Comparison of ENCODE assay signal across 8 cellular contexts in the genomic region with DNA sequence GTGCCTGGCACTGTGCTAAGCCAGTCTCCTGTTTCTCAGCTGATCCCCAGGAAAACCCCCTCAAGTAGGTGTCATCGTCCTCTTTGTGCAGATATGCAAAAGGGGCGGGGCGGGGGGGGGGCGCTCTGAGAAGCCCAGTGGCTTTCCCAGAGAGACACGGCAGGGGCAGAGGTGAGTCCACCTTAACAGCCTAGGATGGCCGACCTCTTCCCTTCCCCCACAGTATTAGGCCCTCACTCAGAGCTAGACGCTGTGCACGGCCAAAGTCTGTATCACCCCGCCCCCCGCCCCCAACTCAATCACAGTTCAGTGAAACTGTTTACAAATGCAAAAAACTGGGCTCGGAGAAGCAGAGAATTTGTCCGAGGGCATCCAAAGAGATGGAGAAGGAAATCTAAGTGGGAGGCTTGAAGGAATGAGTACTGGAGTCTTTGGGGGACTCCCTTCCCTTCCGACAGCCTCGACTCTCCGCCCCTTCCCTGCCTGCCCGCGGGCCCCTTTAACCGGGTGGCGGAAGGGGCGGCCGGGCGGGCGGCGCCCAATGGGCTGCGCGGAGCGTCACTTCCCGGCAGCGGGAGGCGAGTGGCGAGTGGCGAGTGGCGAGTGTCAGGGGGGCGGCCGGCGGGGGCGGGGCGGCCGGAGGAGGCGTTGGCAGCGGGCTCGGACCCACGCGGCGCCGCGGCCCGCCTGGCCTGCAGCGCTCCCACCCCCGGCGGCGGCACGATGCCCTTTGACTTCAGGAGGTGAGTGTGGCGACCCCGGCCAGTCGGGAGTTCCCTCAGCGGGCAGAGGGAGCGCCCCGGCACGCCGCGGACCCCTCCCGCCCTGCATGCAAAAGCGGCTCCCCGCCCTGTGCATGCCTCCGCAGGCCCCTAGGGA. TPM values are rescaled to one million over a fixed set of nuclear protein-coding genes. Genes with fewer than 3 reads are reported as not detected.
A peak's percentile ranks its signal among the peaks of the same experiment; 100 is the strongest.
DNase-seq lines count a peak whose midpoint lies in the region; ATAC-seq and TF ChIP-seq lines count a peak whose summit lies in the region.

A gene with protein sequence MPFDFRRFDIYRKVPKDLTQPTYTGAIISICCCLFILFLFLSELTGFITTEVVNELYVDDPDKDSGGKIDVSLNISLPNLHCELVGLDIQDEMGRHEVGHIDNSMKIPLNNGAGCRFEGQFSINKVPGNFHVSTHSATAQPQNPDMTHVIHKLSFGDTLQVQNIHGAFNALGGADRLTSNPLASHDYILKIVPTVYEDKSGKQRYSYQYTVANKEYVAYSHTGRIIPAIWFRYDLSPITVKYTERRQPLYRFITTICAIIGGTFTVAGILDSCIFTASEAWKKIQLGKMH (plus strand): TSS at position 561 of the 879 bp plus-strand sequence. CDS start 163 bp downstream, at position 724.

- H3K36me3 ChIP-seq in CD4-positive, alpha-beta memory T cell (ENCODE audit: insufficient read depth, low read length), result no peaks in the 10 kb centered on the region
- H3K36me3 ChIP-seq in PC-3 (ENCODE audit: low read depth, low read length) (no peaks in the 10 kb centered on the region), mucosa of rectum (ENCODE audit: control insufficient read depth in 2 of 2, insufficient read depth in 2 of 2, low read length in 2 of 2) (no peaks in the 10 kb centered on the region)

- CTCF ChIA-PET in CD4-positive, alpha-beta memory T cell (lab: Charles Lee; ENCODE audit: partially characterized antibody), result interaction anchor here (1.2 kb wide), 1 partner anchor 63 kb away, joined by 3 read pairs; a partner anchor contains a TSS
- CTCF ChIA-PET in PC-3 (lab: Charles Lee), result no interaction called here

- no peak for TF ChIP-seq CTCF in PC-3 (conservative IDR thresholded peaks at IDR 0.05; ENCODE audit: low read depth, low read length)

- H3K4me3 Mint-ChIP-seq in CD4-positive, alpha-beta memory T cell, result peak within 1 kb of the TSS; percentile 90 to 96 (median 92)
- peak within 1 kb of the TSS; percentile 84 for H3K4me3 Mint-ChIP-seq in activated T-cell treated with anti-CD3 and anti-CD28 coated beads, Interleukin-2, amount 50 U/mL, for 4 hours

- intact Hi-C loops in CD4-positive, alpha-beta memory T cell (cut with micrococcal nuclease), result loop anchor here (1.0 to 10.0 kb wide), 4 partner anchors 57 to 117 kb away; no protein-coding TSS in a partner anchor
- intact Hi-C loops in PC-3 (cut with micrococcal nuclease), result no loop called here

- H3K4me3 ChIP-seq in CD4-positive, alpha-beta memory T cell (ENCODE audit: low read length in 2 of 2), result peak within 1 kb of the TSS; percentile 63 to 69
- H3K4me3 ChIP-seq in PC-3 (ENCODE audit: low read length) (peak within 1 kb of the TSS; percentile 92), mucosa of rectum (ENCODE audit: low read length in 2 of 2) (peak within 1 kb of the TSS; percentile 87)

- peak within 1 kb of the TSS; percentile 82 for H3K27ac ChIP-seq in CD4-positive, alpha-beta memory T cell (ENCODE audit: low read depth, low read length)
- peak within 1 kb of the TSS; percentile 61 for H3K27ac ChIP-seq in PC-3 (ENCODE audit: low read length)
- peak within 1 kb of the TSS; percentile 92 to 95 for H3K27ac ChIP-seq in mucosa of rectum (ENCODE audit: low read depth in 2 of 2, low read length in 2 of 2)

- BruUV-seq in PC-3 (replicated peaks; lab: Mats Ljungman, UMichigan), result TSS peak; percentile 97

- peak within 1 kb of the TSS; percentile 46 for H2AFZ ChIP-seq in PC-3 (ENCODE audit: low read length)

- H3K27me3 Mint-ChIP-seq in CD4-positive, alpha-beta memory T cell, result no peaks in the 10 kb centered on the region
- no peaks in the 10 kb centered on the region for H3K27me3 Mint-ChIP-seq in activated T-cell treated with anti-CD3 and anti-CD28 coated beads, Interleukin-2, amount 50 U/mL, for 4 hours (ENCODE audit: low read depth)

- peak; percentile 59 to 73 (median 63) for DNase-seq in CD4-positive, alpha-beta memory T cell
- peak; percentile 81 for DNase-seq in PC-3
- peak; percentile 39 for DNase-seq in activated T-cell treated with anti-CD3 and anti-CD28 coated beads, Interleukin-2, amount 50 U/mL, for 4 hours
- DNase-seq in stimulated activated CD8-positive, alpha-beta memory T cell treated with anti-CD3 and anti-CD28 coated beads, Interleukin-7, amount 100 ng/mL, for 48 hours (ENCODE audit: extremely low read depth in 1 of 2, low read depth in 1 of 2), result peak; percentile 58 to 63

- ATAC-seq in GM19372 (IDR thresholded peaks at IDR 0.05; ENCODE audit: low read depth, unreplicated experiment) (peak; percentile 77), HG03460 (IDR thresholded peaks at IDR 0.05; ENCODE audit: unreplicated experiment) (peak; percentile 63), PC-3 (peak; percentile 91), esophagus mucosa (peak; percentile 75)
- ATAC-seq in activated T-cell treated with anti-CD3 and anti-CD28 coated beads, Interleukin-2, amount 50 U/mL, for 4 hours, result peak; percentile 91 to 93

- no peaks in the 10 kb centered on the region for H3K9me2 ChIP-seq in PC-3 (replicated peaks; ENCODE audit: low read length)

- no peaks in the 10 kb centered on the region for H3K9me3 Mint-ChIP-seq in CD4-positive, alpha-beta memory T cell
- no peaks in the 10 kb centered on the region for H3K9me3 Mint-ChIP-seq in activated T-cell treated with anti-CD3 and anti-CD28 coated beads, Interleukin-2, amount 50 U/mL, for 4 hours

- peaks cover 47% of the 10 kb centered on the region for H3K79me2 ChIP-seq in PC-3 (ENCODE audit: low read length)

- H3K9ac ChIP-seq in PC-3 (ENCODE audit: low read length), result peak within 1 kb of the TSS; percentile 94
- peak within 1 kb of the TSS; percentile 90 to 92 for H3K9ac ChIP-seq in mucosa of rectum (ENCODE audit: low read depth in 1 of 2, low read length in 2 of 2)

- peaks cover 47% of the 10 kb centered on the region for H3K4me1 ChIP-seq in CD4-positive, alpha-beta memory T cell (ENCODE audit: insufficient read depth, low read length)
- peaks cover 27% of the 10 kb centered on the region for H3K4me1 ChIP-seq in PC-3 (ENCODE audit: insufficient read depth, low read length)
- H3K4me1 ChIP-seq in mucosa of rectum (ENCODE audit: control insufficient read depth in 2 of 2, insufficient read depth in 2 of 2, low read length in 2 of 2), result peaks cover 35 to 38% of the 10 kb centered on the region in 2 donors

- H3K27ac Mint-ChIP-seq in CD4-positive, alpha-beta memory T cell, result peak within 1 kb of the TSS; percentile 89 to 97 (median 93)

- no peaks in the 10 kb centered on the region for H4K20me1 ChIP-seq in PC-3 (ENCODE audit: low read length)

- peak within 1 kb of the TSS; percentile 81 for H3K4me2 ChIP-seq in PC-3 (ENCODE audit: low read length)

- H3K36me3 Mint-ChIP-seq in CD4-positive, alpha-beta memory T cell, result peaks cover 0 to 4% of the 10 kb centered on the region in 2 donors
- H3K36me3 Mint-ChIP-seq in activated T-cell treated with anti-CD3 and anti-CD28 coated beads, Interleukin-2, amount 50 U/mL, for 4 hours (ENCODE audit: insufficient read depth), result no peaks in the 10 kb centered on the region

- H3F3A ChIP-seq in PC-3 (ENCODE audit: low read length, unreplicated experiment), result no peaks in the 10 kb centered on the region

- H3K4me1 Mint-ChIP-seq in CD4-positive, alpha-beta memory T cell, result peaks cover 25 to 52% (median 36%) of the 10 kb centered on the region in 4 donors
- peaks cover 43% of the 10 kb centered on the region for H3K4me1 Mint-ChIP-seq in activated T-cell treated with anti-CD3 and anti-CD28 coated beads, Interleukin-2, amount 50 U/mL, for 4 hours (ENCODE audit: low read depth)

- no peaks in the 10 kb centered on the region for H3K9me3 ChIP-seq in CD4-positive, alpha-beta memory T cell (ENCODE audit: control insufficient read depth in 1 of 2, low read length in 2 of 2)
- H3K9me3 ChIP-seq in PC-3 (ENCODE audit: low read length) (no peaks in the 10 kb centered on the region), mucosa of rectum (ENCODE audit: control insufficient read depth in 2 of 2, low read length in 2 of 2) (no peaks in the 10 kb centered on the region)

- POLR2A ChIA-PET in CD4-positive, alpha-beta memory T cell (lab: Charles Lee; ENCODE audit: partially characterized antibody), result interaction anchor here (1.0 to 9.4 kb wide), 5 partner anchors 26 to 69 kb away, joined by 3 to 114 read pairs (median 4); a partner anchor contains a TSS
- POLR2A ChIA-PET in PC-3 (lab: Charles Lee; ENCODE audit: unreplicated experiment), result no interaction called here

- H3K27me3 ChIP-seq in CD4-positive, alpha-beta memory T cell (ENCODE audit: insufficient read depth, low read length), result no peaks in the 10 kb centered on the region
- no peaks in the 10 kb centered on the region for H3K27me3 ChIP-seq in PC-3 (ENCODE audit: low read length)
- no peaks in the 10 kb centered on the region for H3K27me3 ChIP-seq in mucosa of rectum (ENCODE audit: control insufficient read depth in 2 of 2, insufficient read depth in 2 of 2, low read length in 2 of 2)

RNA-seq across cellular contexts. Expression of the gene that starts here (rescaled TPM):
- total RNA-seq in CD4-positive, alpha-beta memory T cell, result 10 to 100 TPM; 45.8 to 51.0 TPM
- polyA plus RNA-seq in CD4-positive, alpha-beta memory T cell, result 10 to 100 TPM; 10.6 to 18.8 TPM
- 124 and 148 TPM in 2 replicates for total RNA-seq in PC-3 (2014; rRNA removed)
- 10 to 100 TPM; 28.7 to 36.3 (median 32.1) TPM for total RNA-seq in activated T-cell treated with anti-CD3 and anti-CD28 coated beads, Interleukin-2, amount 50 U/mL, for 4 hours
- 58.3 TPM for total RNA-seq in esophagus mucosa

Comparison
In these comparisons a context has a peak if more than half of its experiments do, and no peak if none do; other contexts are left out.
1. Peak in every context shown above with its lines: DNase-seq, ATAC-seq, H3K4me3 ChIP-seq and H3K27ac ChIP-seq.